12 cellular contexts compared by ENCODE assay signal in the genomic region with DNA sequence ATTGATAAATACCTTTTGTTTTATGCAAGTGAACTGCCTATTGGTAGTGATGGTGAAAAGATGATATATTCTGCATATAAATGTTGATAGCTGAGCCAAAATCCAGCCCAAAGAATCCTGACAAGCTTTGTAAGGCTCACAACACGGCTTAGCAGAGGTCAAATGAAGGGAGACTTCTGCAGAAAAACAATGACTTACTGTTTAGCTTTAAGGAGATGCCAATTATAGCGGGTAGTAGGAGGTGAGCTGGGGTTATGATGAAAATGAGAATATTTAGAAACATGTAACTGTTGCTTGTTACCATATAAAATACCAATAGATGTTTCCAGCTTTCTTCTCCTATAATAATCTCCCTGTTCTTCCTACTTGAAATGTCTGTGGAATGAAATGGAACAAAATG.
DNase-seq lines count a peak whose midpoint lies in the region; ATAC-seq and TF ChIP-seq lines count a peak whose summit lies in the region.
"Had no signal": no experiment of that assay in that cellular context is flagged by ENCODE, and none has a peak within 500 bp of the region (broad histone marks: within the 10 kb centered on the region; RNA-seq: fewer than 3 reads in every experiment).

No MANE protein-coding gene starts in this region.

- intact Hi-C loops in colonic mucosa (cut with DNase I) (no loop called here), stomach (cut with DNase I; ENCODE audit: low total_unique reads) (no loop called here)

- H3K27ac ChIP-seq in colonic mucosa, result peak overlapping the region; percentile 57
- peak overlapping the region; percentile 22 to 82 (median 70) for H3K27ac ChIP-seq in stomach

- WGBS in stomach, 5 donors, result 8 to 19% (median 16%) methylated on average over 2 of the region's 2 CpGs

- H3K9ac ChIP-seq in colonic mucosa (ENCODE audit: low read depth in 2 of 2, low read length in 2 of 2), result peak overlapping the region in 1 of 2 donors; percentile 27

- DNase-seq in HT1080 (ENCODE audit: low read depth), result peak; percentile 9
- no peak for DNase-seq in colonic mucosa
- peak; percentile 61 for DNase-seq in medulla oblongata (ENCODE audit: extremely low spot score)
- DNase-seq in stomach, result no peak
- DNase-seq in activated CD4-positive, CD25-positive, alpha-beta regulatory T cell treated with anti-CD3 and anti-CD28 coated beads, Interleukin-2, amount 50 U/mL, for 72 hours, result no peak
- DNase-seq in osteocyte (ENCODE audit: extremely low spot score, unreplicated experiment), result no peak
- DNase-seq in HUDEP-2 (lab: John Stamatoyannopoulos, UW; ENCODE audit: unreplicated experiment in 76 of 76), result no peak
- DNase-seq: activated CD8-positive, alpha-beta memory T cell treated with anti-CD3 and anti-CD28 coated beads for 24 hours; CD4-positive, alpha-beta T cell; NCI-H2029 treated with DMSO at 0.1 percent for 48 hours had no signal

- H3K4me3 ChIP-seq in colonic mucosa, result no peak overlapping the region
- H3K4me3 ChIP-seq in stomach, result peak overlapping the region in 2 of 4 donors; percentile 3 to 4

- TF ChIP-seq CTCF in colonic mucosa (IDR thresholded peaks at IDR 0.05) (no peak), stomach (IDR thresholded peaks at IDR 0.05) (no peak), osteocyte (IDR thresholded peaks at IDR 0.05) (no peak)

- H3K4me1 ChIP-seq in colonic mucosa, result peaks cover 22% of the 10 kb centered on the region
- peaks cover 57 to 98% (median 83%) of the 10 kb centered on the region in 4 donors for H3K4me1 ChIP-seq in stomach

- H3K4me3 Mint-ChIP-seq in osteocyte (ENCODE audit: unreplicated experiment), result no peak overlapping the region
- H3K4me3 Mint-ChIP-seq: activated naive CD8-positive, alpha-beta T cell; CD4-positive, alpha-beta T cell had no signal

- TF ChIP-seq POLR2A in stomach (IDR thresholded peaks at IDR 0.05), result no peak

- no peak for ATAC-seq in GM21825 (IDR thresholded peaks at IDR 0.05; ENCODE audit: unreplicated experiment)

- H3K9me3 Mint-ChIP-seq in osteocyte (ENCODE audit: unreplicated experiment), result no peaks in the 10 kb centered on the region
- H3K9me3 Mint-ChIP-seq: CD4-positive, alpha-beta T cell had no signal

- no peak overlapping the region for H3K27ac Mint-ChIP-seq in osteocyte (ENCODE audit: unreplicated experiment)
- H3K27ac Mint-ChIP-seq: activated naive CD8-positive, alpha-beta T cell; CD4-positive, alpha-beta T cell had no signal

- peaks cover 2% of the 10 kb centered on the region for H3K36me3 Mint-ChIP-seq in osteocyte (ENCODE audit: unreplicated experiment)
- H3K36me3 Mint-ChIP-seq: activated naive CD8-positive, alpha-beta T cell had no signal

- H3K36me3 ChIP-seq in colonic mucosa (no peaks in the 10 kb centered on the region), stomach (no peaks in the 10 kb centered on the region)

- H3K27me3 ChIP-seq in colonic mucosa (no peaks in the 10 kb centered on the region), stomach (no peaks in the 10 kb centered on the region)

- TF ChIP-seq EP300 in stomach (IDR thresholded peaks at IDR 0.05), result no peak

- H3K27me3 Mint-ChIP-seq in osteocyte (ENCODE audit: unreplicated experiment), result no peaks in the 10 kb centered on the region
- H3K27me3 Mint-ChIP-seq: activated naive CD8-positive, alpha-beta T cell; CD4-positive, alpha-beta T cell had no signal

- peaks cover 13% of the 10 kb centered on the region for H3K4me1 Mint-ChIP-seq in osteocyte (ENCODE audit: unreplicated experiment)

- H3K9me3 ChIP-seq in colonic mucosa (no peaks in the 10 kb centered on the region), stomach (no peaks in the 10 kb centered on the region)

Comparison
In these comparisons a context has a peak if more than half of its experiments do, and no peak if none do; other contexts are left out.
1. DNase-seq: peak in HT1080 (single experiment) and medulla oblongata (single experiment); none in colonic mucosa (single experiment), stomach (single experiment), activated CD4-positive, CD25-positive, alpha-beta regulatory T cell treated with anti-CD3 and anti-CD28 coated beads, Interleukin-2, amount 50 U/mL, for 72 hours (single experiment), osteocyte (single experiment) and HUDEP-2 (0 of 76).